Comparison of ENCODE assay signal across 15 cellular contexts in genomic region chr14:68888883-68889282, GRCh38.
DNase-seq lines count a peak whose midpoint lies in the region; ATAC-seq and TF ChIP-seq lines count a peak whose summit lies in the region.
"Had no signal": no experiment of that assay in that cellular context is flagged by ENCODE, and none has a peak within 500 bp of the region (broad histone marks: within the 10 kb centered on the region; RNA-seq: fewer than 3 reads in every experiment).

No MANE protein-coding gene starts in this region.

- peaks cover 86% of the 10 kb centered on the region for H3K36me3 ChIP-seq in GM23248 (ENCODE audit: low read depth)
- H3K36me3 ChIP-seq in smooth muscle cell (ENCODE audit: low read depth): peaks cover 44% of the 10 kb centered on the region

- H3K9me3 ChIP-seq in GM23248 (ENCODE audit: low read depth) (no peaks in the 10 kb centered on the region), smooth muscle cell (replicated peaks; ENCODE audit: low read depth) (no peaks in the 10 kb centered on the region)

- TF ChIP-seq CTCF in RWPE1 (conservative IDR thresholded peaks at IDR 0.05; ENCODE audit: low read depth) (no peak), smooth muscle cell (IDR thresholded peaks at IDR 0.05; ENCODE audit: borderline replicate concordance, insufficient read depth, poor library complexity, severe bottlenecking) (no peak)

- H3K27me3 ChIP-seq in GM23248 (replicated peaks; ENCODE audit: insufficient read depth) (no peaks in the 10 kb centered on the region), smooth muscle cell (ENCODE audit: low read depth) (no peaks in the 10 kb centered on the region)

- no peak for ATAC-seq in GM21447 (IDR thresholded peaks at IDR 0.05; ENCODE audit: unreplicated experiment)
- ATAC-seq in GM19324 (IDR thresholded peaks at IDR 0.05; ENCODE audit: low FRiP score, unreplicated experiment): no peak
- ATAC-seq: CD8-positive, alpha-beta T cell; K562 had no signal

- H3K4me3 ChIP-seq in GM23248: no peak overlapping the region
- H3K4me3 ChIP-seq in smooth muscle cell: no peak overlapping the region
- H3K4me3 ChIP-seq: K562 had no signal

- WGBS in GM23248 (ENCODE audit: low coverage in 1 of 2, low lambda C conversion rate in 2 of 2, missing lambda C conversion rate in 2 of 2), 2 experiments: 96% methylated on average over 8 of the region's 8 CpGs
- 92% methylated on average over 8 of the region's 8 CpGs for WGBS in smooth muscle cell (ENCODE audit: low lambda C conversion rate)

- 0 out of 2 replicates have a peak overlapping the region, but pooled peaks have one; percentile 19 for H3K27ac ChIP-seq in GM23248
- H3K27ac ChIP-seq in RWPE1: peak overlapping the region; percentile 59
- peak overlapping the region; percentile 8 for H3K27ac ChIP-seq in epithelial cell of prostate
- peak overlapping the region; percentile 18 for H3K27ac ChIP-seq in smooth muscle cell (ENCODE audit: low read depth)

- CTCF ChIA-PET in RWPE1 (lab: Yijun Ruan, JAX): no interaction called here

- no peaks in the 10 kb centered on the region for H3K9me2 ChIP-seq in GM23248 (ENCODE audit: insufficient read depth)

- H3K79me2 ChIP-seq in GM23248 (ENCODE audit: insufficient read depth) (peaks cover 89% of the 10 kb centered on the region), smooth muscle cell (ENCODE audit: low read depth) (peaks cover 22% of the 10 kb centered on the region)

- no peaks in the 10 kb centered on the region for H4K20me1 ChIP-seq in GM23248 (ENCODE audit: insufficient read depth)
- peaks cover 99% of the 10 kb centered on the region for H4K20me1 ChIP-seq in smooth muscle cell (ENCODE audit: low read depth)

- H3K9ac ChIP-seq in GM23248 (no peak overlapping the region), smooth muscle cell (ENCODE audit: low read depth) (no peak overlapping the region)

- no peak overlapping the region for H3K4me2 ChIP-seq in GM23248 (ENCODE audit: unreplicated experiment)
- H3K4me2 ChIP-seq in smooth muscle cell: no peak overlapping the region

- H2AFZ ChIP-seq in GM23248: no peak overlapping the region
- no peak overlapping the region for H2AFZ ChIP-seq in smooth muscle cell (ENCODE audit: low read depth)

- POLR2A ChIA-PET in RWPE1 (lab: Yijun Ruan, JAX; ENCODE audit: low non-redundant PET): no interaction called here

- peaks cover 76% of the 10 kb centered on the region for H3F3A ChIP-seq in GM23248 (ENCODE audit: insufficient read depth)
- H3F3A ChIP-seq in smooth muscle cell (ENCODE audit: low read depth): peaks cover 58% of the 10 kb centered on the region

- in situ Hi-C loops in GM23248 (cut with MboI): no loop called here

- DNase-seq in GM23248 (no peak), RWPE1 (ENCODE audit: low spot score) (no peak), epithelial cell of prostate (ENCODE audit: low read depth, low spot score) (no peak), smooth muscle cell (lab: John Stamatoyannopoulos, UW; ENCODE audit: unreplicated experiment) (no peak), NCI-H1694 treated with DMSO at 0.1 percent for 48 hours (lab: John Stamatoyannopoulos, UW) (no peak), NCI-H446 (lab: John Stamatoyannopoulos, UW) (no peak)
- DNase-seq: CD8-positive, alpha-beta T cell; DMS79 treated with DMSO at 0.1 percent for 48 hours; NCI-H1092 treated with DMSO at 0.1 percent for 48 hours; NCI-H187 treated with DMSO at 0.1 percent for 48 hours; NCI-H2171; NCI-H82 had no signal

- peaks cover 15% of the 10 kb centered on the region for H3K4me1 ChIP-seq in GM23248 (ENCODE audit: insufficient read depth)
- no peaks in the 10 kb centered on the region for H3K4me1 ChIP-seq in smooth muscle cell (ENCODE audit: low read depth)

Comparison
In these comparisons a context has a peak if more than half of its experiments do, and no peak if none do; other contexts are left out.
1. H3K27ac ChIP-seq: peak in every context shown above with its lines; median percentile 59 in RWPE1; 19 in GM23248; 18 in smooth muscle cell; 8 in epithelial cell of prostate.